Comparison of ENCODE assay signal across 19 cellular contexts in the genomic region with DNA sequence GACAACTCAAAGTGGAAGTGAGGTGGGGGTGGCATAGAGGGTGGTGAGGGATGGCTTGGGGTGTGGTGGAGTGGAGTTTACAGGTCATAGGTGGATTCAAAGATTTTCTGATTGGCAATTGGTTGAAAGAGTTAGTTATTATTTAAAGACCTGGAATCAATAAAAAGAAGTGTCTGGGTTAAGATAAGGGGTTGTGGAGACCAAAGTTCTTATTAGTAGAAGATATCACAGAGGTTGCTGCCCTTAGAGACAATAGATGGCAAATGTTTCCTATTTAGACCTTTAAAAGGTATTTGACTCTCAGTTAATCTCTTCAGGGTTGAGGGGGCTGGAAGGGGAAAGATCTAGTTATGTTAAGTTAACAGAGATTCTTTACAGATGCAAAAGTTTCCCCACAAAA.
A peak's percentile ranks its signal among the peaks of the same experiment; 100 is the strongest.
DNase-seq lines count a peak whose midpoint lies in the region; ATAC-seq, FAIRE-seq and TF ChIP-seq lines count a peak whose summit lies in the region.
"Had no signal": no experiment of that assay in that cellular context is flagged by ENCODE, and none has a peak within 500 bp of the region (broad histone marks: within the 10 kb centered on the region; RNA-seq: fewer than 3 reads in every experiment).

No MANE protein-coding gene starts in this region.

- H3K18ac ChIP-seq in IMR-90 (ENCODE audit: low read depth, low read length), result no peak overlapping the region; the same call in 1 of the 2 replicates

- H3K36me3 ChIP-seq in GM23338 (ENCODE audit: insufficient read depth) (no peaks in the 10 kb centered on the region), IMR-90 (ENCODE audit: control insufficient read depth, insufficient read depth, low read length) (no peaks in the 10 kb centered on the region), HepG2 (replicated peaks in 1 of 2; ENCODE audit: control insufficient read depth in 1 of 2, insufficient read depth in 2 of 2, low read length in 2 of 2) (no peaks in the 10 kb centered on the region), parathyroid adenoma (ENCODE audit: control insufficient read depth, insufficient read depth, low read length) (no peaks in the 10 kb centered on the region), right atrium auricular region (no peaks in the 10 kb centered on the region), Peyer's patch (no peaks in the 10 kb centered on the region)

- H3K4me3 ChIP-seq in GM23338 (no peak overlapping the region), IMR-90 (ENCODE audit: insufficient read depth, low read depth, low read length) (no peak overlapping the region), HepG2 (replicated peaks in 1 of 3; ENCODE audit: insufficient read depth in 1 of 3, low read depth in 2 of 3, low read length in 3 of 3) (no peak overlapping the region), parathyroid adenoma (ENCODE audit: low read depth, low read length) (no peak overlapping the region), right atrium auricular region (no peak overlapping the region), Peyer's patch (no peak overlapping the region)
- H3K4me3 ChIP-seq: GM12878, K562 had no signal

- H3K9ac ChIP-seq in IMR-90 (ENCODE audit: low read depth, low read length), result no peak overlapping the region
- no peak overlapping the region for H3K9ac ChIP-seq in HepG2 (ENCODE audit: insufficient read depth, low read depth, low read length)
- no peak overlapping the region for H3K9ac ChIP-seq in parathyroid adenoma

- H4K20me1 ChIP-seq in GM23338 (replicated peaks; ENCODE audit: insufficient read depth), result no peaks in the 10 kb centered on the region
- no peaks in the 10 kb centered on the region for H4K20me1 ChIP-seq in IMR-90 (ENCODE audit: insufficient read depth, low read length)
- no peaks in the 10 kb centered on the region for H4K20me1 ChIP-seq in HepG2 (ENCODE audit: insufficient read depth, low read length)

- peak overlapping the region; percentile 13; the same call in 1 of the 2 replicates for H2AK5ac ChIP-seq in IMR-90 (ENCODE audit: low read depth, low read length)

- ATAC-seq in GM23338 (no peak), IMR-90 (ENCODE audit: low read depth) (no peak), HepG2 (no peak), HG03378 (IDR thresholded peaks at IDR 0.05; ENCODE audit: unreplicated experiment) (no peak)
- ATAC-seq: GM12878, K562 had no signal

- dilution Hi-C loops in IMR-90 (cut with HindIII; ENCODE audit: low sequenced_read_pairs, unreplicated experiment), result no loop called here

- H2AFZ ChIP-seq in GM23338 (no peak overlapping the region), IMR-90 (replicated peaks; ENCODE audit: low read length, poor library complexity) (no peak overlapping the region), HepG2 (ENCODE audit: low read length) (no peak overlapping the region), parathyroid adenoma (peak overlapping the region; percentile 7)

- H3K27ac Mint-ChIP-seq in GM23338, result peak overlapping the region; percentile 33; the same call in 1 of the 2 replicates
- H3K27ac Mint-ChIP-seq in MCF 10A (ENCODE audit: low read depth, unreplicated experiment), result no peak overlapping the region
- H3K27ac Mint-ChIP-seq: B cell; CD4-positive, alpha-beta T cell; HFFc6 had no signal

- H2AK9ac ChIP-seq in IMR-90 (replicated peaks; ENCODE audit: low read depth, low read length, poor library complexity), result no peak overlapping the region

- H3K23ac ChIP-seq in IMR-90 (ENCODE audit: low read depth, low read length), result no peak overlapping the region

- in situ Hi-C loops in IMR-90 (cut with MboI; ENCODE audit: low sequenced_read_pairs), result no loop called here
- in situ Hi-C loops in HepG2 (cut with HindIII; ENCODE audit: extremely low pct_ligation_motif_present, low pct_unique_long_range_greater_than_20kb), result no loop called here

- H3K79me2 ChIP-seq in GM23338 (replicated peaks; ENCODE audit: insufficient read depth) (no peaks in the 10 kb centered on the region), HepG2 (ENCODE audit: insufficient read depth, low read length) (no peaks in the 10 kb centered on the region), parathyroid adenoma (no peaks in the 10 kb centered on the region)

- H2BK120ac ChIP-seq in IMR-90 (ENCODE audit: low read depth, low read length), result no peak overlapping the region

- H2BK5ac ChIP-seq in IMR-90 (ENCODE audit: low read depth, low read length, poor library complexity, severe bottlenecking), result no peak overlapping the region

- no peak overlapping the region for H3K56ac ChIP-seq in IMR-90 (ENCODE audit: extremely low read depth, insufficient read depth, low read length)

- no TSS peak for BruUV-seq in IMR-90 (replicated peaks; lab: Mats Ljungman, UMichigan)
- no TSS peak for BruUV-seq in HepG2 (replicated peaks; lab: Mats Ljungman, UMichigan)
- BruUV-seq in MCF 10A (replicated peaks; lab: Mats Ljungman, UMichigan), result no TSS peak

- H3K4me2 ChIP-seq in GM23338 (no peak overlapping the region), IMR-90 (ENCODE audit: low read depth, low read length) (no peak overlapping the region), HepG2 (ENCODE audit: low read depth, low read length) (no peak overlapping the region), parathyroid adenoma (ENCODE audit: low read length) (no peak overlapping the region)

- TF ChIP-seq EP300 in HepG2 (IDR thresholded peaks at IDR 0.05; ENCODE audit: low read depth in 2 of 2, low read length in 2 of 2) (no peak), HepG2 (CRISPR knock-in tag; IDR thresholded peaks at IDR 0.05; ENCODE audit: borderline replicate concordance) (no peak)

- DNase-seq in GM23338 (ENCODE audit: low spot score), result no peak
- DNase-seq in IMR-90, result no peak
- DNase-seq in HepG2 (ENCODE audit: low spot score), result no peak
- no peak for DNase-seq in MCF 10A (ENCODE audit: unreplicated experiment)
- no peak for DNase-seq in right atrium auricular region (ENCODE audit: low spot score)
- DNase-seq in Peyer's patch, result no peak
- DNase-seq: 8988T; C1 segment of cervical spinal cord; CD4-positive, alpha-beta T cell; DMS79; GOT3; HCEC 1CT; HFFc6 had no signal

- no peaks in the 10 kb centered on the region for H3K79me1 ChIP-seq in IMR-90 (ENCODE audit: low read depth in 1 of 2, low read length in 2 of 2)

- no peak for TF ChIP-seq POLR2A in IMR-90 (IDR thresholded peaks at IDR 0.05; ENCODE audit: low read depth, low read length)
- no peak for TF ChIP-seq POLR2A in HepG2 (IDR thresholded peaks at IDR 0.05; ENCODE audit: insufficient read depth in 1 of 2, low read depth in 2 of 2, low read length in 2 of 2)
- no peak for TF ChIP-seq POLR2A in Peyer's patch (IDR thresholded peaks at IDR 0.05)

- peaks cover 40% of the 10 kb centered on the region for H3K4me1 ChIP-seq in GM23338 (ENCODE audit: insufficient read depth)
- H3K4me1 ChIP-seq in IMR-90 (ENCODE audit: control insufficient read depth, insufficient read depth, low read length), result peaks cover 12% of the 10 kb centered on the region
- H3K4me1 ChIP-seq in HepG2 (ENCODE audit: insufficient read depth, low read length), result peaks cover 67% of the 10 kb centered on the region
- H3K4me1 ChIP-seq in parathyroid adenoma, result peaks cover 64% of the 10 kb centered on the region
- peaks cover 0 to 7% of the 10 kb centered on the region in 2 donors for H3K4me1 ChIP-seq in right atrium auricular region
- peaks cover 0 to 17% (median 0%) of the 10 kb centered on the region in 4 donors for H3K4me1 ChIP-seq in Peyer's patch

- CTCF ChIA-PET in IMR-90 (lab: Yijun Ruan, JAX) (no interaction called here), HepG2 (lab: Yijun Ruan, JAX; ENCODE audit: low intra/inter-chr PET ratio, low total read pairs) (no interaction called here), MCF 10A (lab: Yijun Ruan, JAX) (no interaction called here)

- H3K36me3 Mint-ChIP-seq in GM23338 (ENCODE audit: low read depth) (peaks cover 3% of the 10 kb centered on the region; the same call in 1 of the 3 replicates), MCF 10A (ENCODE audit: insufficient read depth, unreplicated experiment) (no peaks in the 10 kb centered on the region)

- no peak overlapping the region for H3K4ac ChIP-seq in IMR-90 (ENCODE audit: low read depth, low read length)

- POLR2A ChIA-PET in IMR-90 (lab: Charles Lee; ENCODE audit: unreplicated experiment), result no interaction called here
- POLR2A ChIA-PET in HepG2 (lab: Yijun Ruan, JAX), result no interaction called here
- POLR2A ChIA-PET in MCF 10A (lab: Yijun Ruan, JAX), result no interaction called here

- no peak overlapping the region for H3K14ac ChIP-seq in IMR-90 (replicated peaks; ENCODE audit: low read depth, low read length)

- H4K91ac ChIP-seq in IMR-90 (ENCODE audit: insufficient read depth, low read depth, low read length), result no peak overlapping the region

- H3K4me1 Mint-ChIP-seq in GM23338 (peaks cover 53% of the 10 kb centered on the region), MCF 10A (ENCODE audit: insufficient read depth, unreplicated experiment) (peaks cover 25% of the 10 kb centered on the region)

- intact Hi-C loops in IMR-90 (cut with micrococcal nuclease), result loop anchor here (10.0 kb wide), 1 partner anchor 775 kb away; no protein-coding TSS in a partner anchor
- intact Hi-C loops in HepG2 (cut with micrococcal nuclease; ENCODE audit: unreplicated experiment), result loop anchor here (10.0 kb wide), 1 partner anchor 115 kb away; no protein-coding TSS in a partner anchor
- intact Hi-C loops in MCF 10A (cut with micrococcal nuclease), result no loop called here

- no peaks in the 10 kb centered on the region for H3K27me3 ChIP-seq in GM23338 (ENCODE audit: insufficient read depth)
- H3K27me3 ChIP-seq in IMR-90 (ENCODE audit: control insufficient read depth, insufficient read depth, low read length), result no peaks in the 10 kb centered on the region
- no peaks in the 10 kb centered on the region for H3K27me3 ChIP-seq in HepG2 (ENCODE audit: control insufficient read depth in 1 of 2, insufficient read depth in 2 of 2, low read length in 2 of 2)
- H3K27me3 ChIP-seq in parathyroid adenoma (ENCODE audit: control insufficient read depth, insufficient read depth, low read length), result no peaks in the 10 kb centered on the region
- no peaks in the 10 kb centered on the region for H3K27me3 ChIP-seq in right atrium auricular region
- no peaks in the 10 kb centered on the region for H3K27me3 ChIP-seq in Peyer's patch

- 0 out of 2 replicates have a peak, but pooled peaks cover 6% of the 10 kb centered on the region for H3F3A ChIP-seq in GM23338 (replicated peaks; ENCODE audit: low read depth)

- peaks cover 3% of the 10 kb centered on the region for H3K9me3 ChIP-seq in IMR-90 (ENCODE audit: control insufficient read depth, insufficient read depth, low read length)
- H3K9me3 ChIP-seq in HepG2 (ENCODE audit: low read length), result no peaks in the 10 kb centered on the region
- no peaks in the 10 kb centered on the region for H3K9me3 ChIP-seq in parathyroid adenoma (ENCODE audit: control insufficient read depth, low read length)
- H3K9me3 ChIP-seq in right atrium auricular region, result peaks cover 0 to 5% of the 10 kb centered on the region in 2 donors
- H3K9me3 ChIP-seq in Peyer's patch, result no peaks in the 10 kb centered on the region

- H3K27me3 Mint-ChIP-seq in GM23338 (ENCODE audit: insufficient read depth, low read depth, poor library complexity) (peaks cover 5% of the 10 kb centered on the region), MCF 10A (ENCODE audit: insufficient read depth, unreplicated experiment) (no peaks in the 10 kb centered on the region)
- H3K27me3 Mint-ChIP-seq: B cell; CD4-positive, alpha-beta T cell had no signal

- H2BK20ac ChIP-seq in IMR-90 (ENCODE audit: low read depth, low read length), result no peak overlapping the region

- H3K27ac ChIP-seq in GM23338 (ENCODE audit: low read depth) (peak overlapping the region; percentile 74), IMR-90 (ENCODE audit: insufficient read depth, low read length) (no peak overlapping the region), HepG2 (ENCODE audit: extremely low read length, insufficient read depth, low read length) (no peak overlapping the region), parathyroid adenoma (peak overlapping the region; percentile 90), right atrium auricular region (no peak overlapping the region), Peyer's patch (no peak overlapping the region)

- H3K9me3 Mint-ChIP-seq in GM23338, result peaks cover 3% of the 10 kb centered on the region; the same call in 2 of the 3 replicates
- H3K9me3 Mint-ChIP-seq in MCF 10A (ENCODE audit: unreplicated experiment), result no peaks in the 10 kb centered on the region
- H3K9me3 Mint-ChIP-seq: HFFc6 had no signal

- peaks cover 3% of the 10 kb centered on the region; the same call in 1 of the 2 replicates for H3K9me2 ChIP-seq in GM23338 (ENCODE audit: insufficient read depth)

- H2BK15ac ChIP-seq in IMR-90 (ENCODE audit: low read depth, low read length), result no peak overlapping the region

- no peak for TF ChIP-seq RAD21 in IMR-90 (IDR thresholded peaks at IDR 0.05; ENCODE audit: low read length)
- no peak for TF ChIP-seq RAD21 in HepG2 (CRISPR knock-in tag; IDR thresholded peaks at IDR 0.05)

- no peak overlapping the region for H4K8ac ChIP-seq in IMR-90 (ENCODE audit: low read depth in 2 of 2, low read length in 2 of 2)

- TF ChIP-seq CTCF in GM23338 (conservative IDR thresholded peaks at IDR 0.05; ENCODE audit: low read depth in 2 of 2), result no peak
- TF ChIP-seq CTCF in IMR-90 (conservative IDR thresholded peaks at IDR 0.05; ENCODE audit: low read depth, low read length), result no peak
- no peak for TF ChIP-seq CTCF in HepG2 (CRISPR knock-in tag; IDR thresholded peaks at IDR 0.05)
- no peak for TF ChIP-seq CTCF in parathyroid adenoma (IDR thresholded peaks at IDR 0.05)
- TF ChIP-seq CTCF in MCF 10A (IDR thresholded peaks at IDR 0.05; ENCODE audit: unreplicated experiment), result no peak
- TF ChIP-seq CTCF in right atrium auricular region (IDR thresholded peaks at IDR 0.05), result no peak
- no peak for TF ChIP-seq CTCF in Peyer's patch (IDR thresholded peaks at IDR 0.05)

- no peaks in the 10 kb centered on the region for H3K9me1 ChIP-seq in IMR-90 (ENCODE audit: insufficient read depth, low read length)

- H3K4me3 Mint-ChIP-seq in GM23338 (no peak overlapping the region), MCF 10A (ENCODE audit: unreplicated experiment) (no peak overlapping the region)
- H3K4me3 Mint-ChIP-seq: B cell; CD4-positive, alpha-beta T cell; HFFc6 had no signal

- H4K5ac ChIP-seq in IMR-90 (ENCODE audit: low read depth, low read length), result no peak overlapping the region

- no peak for FAIRE-seq in HepG2 (lab: Jason Lieb, UNC)
- FAIRE-seq: GM12878, GM18507, K562 had no signal

Comparison
In these comparisons a context has a peak if more than half of its experiments do, and no peak if none do; other contexts are left out.
1. H3K27ac ChIP-seq: peak in GM23338 (single experiment) and parathyroid adenoma (single experiment); none in IMR-90 (single experiment), HepG2 (single experiment), right atrium auricular region (0 of 2) and Peyer's patch (0 of 4).